1 cellular context compared by ENCODE assay signal in the genomic region with DNA sequence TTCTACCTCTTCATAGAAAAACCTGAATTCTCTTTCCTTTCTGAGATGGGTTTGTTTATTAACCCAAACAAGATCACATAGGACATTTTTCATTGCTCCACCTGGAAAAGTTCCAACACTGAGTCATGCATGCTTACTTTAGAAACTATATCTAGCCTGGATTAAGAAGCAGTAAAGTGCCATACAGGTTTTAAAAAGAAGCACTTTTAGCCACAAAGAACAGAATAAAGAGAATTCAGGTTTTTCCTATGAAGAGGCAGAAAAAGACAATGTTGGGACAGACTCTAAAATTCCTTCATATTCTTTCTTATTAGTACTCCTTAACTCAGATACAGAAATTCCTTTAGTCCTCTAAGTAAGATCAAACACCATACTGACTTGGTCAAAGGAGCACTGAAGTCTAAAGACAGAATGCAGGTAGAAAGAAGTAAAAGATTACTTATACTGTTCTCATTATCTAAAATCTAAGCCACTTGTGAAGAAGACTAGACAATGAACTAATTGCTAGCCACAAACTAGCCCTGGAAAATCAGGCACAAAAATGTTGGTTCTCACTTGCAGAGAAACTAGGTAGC.
TF ChIP-seq lines count a peak whose summit lies in the region.

No MANE protein-coding gene starts in this region.

TF ChIP-seq in SK-N-SH treated with all-trans-retinoic acid at 6 μM for 48 hours, 23 proteins besides CTCF, POLR2A, EP300 and RAD21 (continued from another document):
- TF ChIP-seq, protein P1, sequence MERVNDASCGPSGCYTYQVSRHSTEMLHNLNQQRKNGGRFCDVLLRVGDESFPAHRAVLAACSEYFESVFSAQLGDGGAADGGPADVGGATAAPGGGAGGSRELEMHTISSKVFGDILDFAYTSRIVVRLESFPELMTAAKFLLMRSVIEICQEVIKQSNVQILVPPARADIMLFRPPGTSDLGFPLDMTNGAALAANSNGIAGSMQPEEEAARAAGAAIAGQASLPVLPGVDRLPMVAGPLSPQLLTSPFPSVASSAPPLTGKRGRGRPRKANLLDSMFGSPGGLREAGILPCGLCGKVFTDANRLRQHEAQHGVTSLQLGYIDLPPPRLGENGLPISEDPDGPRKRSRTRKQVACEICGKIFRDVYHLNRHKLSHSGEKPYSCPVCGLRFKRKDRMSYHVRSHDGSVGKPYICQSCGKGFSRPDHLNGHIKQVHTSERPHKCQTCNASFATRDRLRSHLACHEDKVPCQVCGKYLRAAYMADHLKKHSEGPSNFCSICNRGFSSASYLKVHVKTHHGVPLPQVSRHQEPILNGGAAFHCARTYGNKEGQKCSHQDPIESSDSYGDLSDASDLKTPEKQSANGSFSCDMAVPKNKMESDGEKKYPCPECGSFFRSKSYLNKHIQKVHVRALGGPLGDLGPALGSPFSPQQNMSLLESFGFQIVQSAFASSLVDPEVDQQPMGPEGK (CRISPR knock-in tag; IDR thresholded peaks at IDR 0.05; ENCODE audit: borderline replicate concordance), result no peak
- no peak for TF ChIP-seq CSDC2 (CRISPR knock-in tag; IDR thresholded peaks at IDR 0.05)
- TF ChIP-seq ZFP30 (CRISPR knock-in tag; IDR thresholded peaks at IDR 0.05), result no peak
- no peak for TF ChIP-seq ARNTL (CRISPR knock-in tag; IDR thresholded peaks at IDR 0.05; ENCODE audit: borderline replicate concordance, low read depth)
- no peak for TF ChIP-seq RARB (CRISPR knock-in tag; IDR thresholded peaks at IDR 0.05)
- TF ChIP-seq ZC3H10 (CRISPR knock-in tag; IDR thresholded peaks at IDR 0.05), result no peak
